In the genomic region with DNA sequence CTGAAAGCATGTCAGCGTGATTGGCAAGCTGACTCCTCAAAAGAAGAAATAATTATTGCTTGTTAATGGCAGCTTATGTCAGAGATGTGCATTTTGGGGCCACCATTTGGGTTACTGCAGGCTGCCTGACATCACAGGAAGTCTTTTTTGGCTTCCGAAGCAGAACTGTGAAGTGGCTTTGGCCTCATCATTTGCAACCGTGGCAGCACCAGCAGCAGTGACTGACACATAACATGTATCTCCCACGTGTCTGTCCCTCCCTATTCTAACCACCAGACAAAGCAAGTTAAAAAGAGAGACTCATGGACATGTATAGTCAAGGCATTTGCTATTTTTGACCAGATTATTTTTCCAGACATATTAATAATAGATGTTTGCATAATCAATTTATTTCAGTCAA, we compare ENCODE assay signal across 20 cellular contexts.
"Had no signal": no experiment of that assay in that cellular context is flagged by ENCODE, and none has a peak within 500 bp of the region (broad histone marks: within the 10 kb centered on the region; RNA-seq: fewer than 3 reads in every experiment).

No MANE protein-coding gene starts in this region.

- H3K4me3 ChIP-seq: left ventricle myocardium inferior, tibial artery had no signal

- H3K9me3 Mint-ChIP-seq: activated CD8-positive, alpha-beta T cell treated with anti-CD3 and anti-CD28 coated beads for 36 hours; dendritic cell treated with granulocyte-macrophage colony-stimulating factor and Interleukin-4, amounts not matched to agents 40 ng/mL and 50 ng/mL, for 4 days had no signal

- H3K36me3 Mint-ChIP-seq: activated naive CD4-positive, alpha-beta T cell treated with anti-CD3 and anti-CD28 coated beads, Interleukin-2, amount 50 U/mL, for 72 hours had no signal

- H3K9me3 ChIP-seq: left ventricle myocardium inferior, neutrophil, tibial artery had no signal

- DNase-seq: activated CD4-positive, alpha-beta T cell treated with anti-CD3 and anti-CD28 coated beads for 36 hours; activated CD8-positive, alpha-beta memory T cell treated with anti-CD3 and anti-CD28 coated beads, Interleukin-2, amount 50 U/mL, for 4 hours; activated CD8-positive, alpha-beta T cell treated with anti-CD3 and anti-CD28 coated beads for 36 hours; activated gamma-delta T cell; activated T-cell treated with anti-CD3 and anti-CD28 coated beads, Interleukin-2, amount 50 U/mL, for 48 hours; amygdala; brain microvascular endothelial cell; cerebellar nuclear complex; effector memory CD4-positive, alpha-beta T cell; glutamatergic neuron; hypothalamus; left ventricle myocardium inferior; stimulated activated CD4-positive, alpha-beta T cell treated with anti-CD3 and anti-CD28 coated beads, Interleukin-4, amount 100 ng/mL, for 1 hour; stimulated activated naive CD4-positive, alpha-beta T cell; T-helper 17 cell; tibial artery had no signal

- H3K27me3 ChIP-seq: brain microvascular endothelial cell, foreskin keratinocyte, neutrophil, tibial artery had no signal

- H3K36me3 ChIP-seq: brain microvascular endothelial cell, left ventricle myocardium inferior, neutrophil, tibial artery had no signal

- H3K4me1 ChIP-seq: foreskin keratinocyte, left ventricle myocardium inferior, tibial artery had no signal

- H3K4me3 Mint-ChIP-seq: activated CD4-positive, alpha-beta T cell treated with anti-CD3 and anti-CD28 coated beads for 36 hours; activated CD8-positive, alpha-beta T cell treated with anti-CD3 and anti-CD28 coated beads for 36 hours; dendritic cell treated with granulocyte-macrophage colony-stimulating factor and Interleukin-4, amounts not matched to agents 40 ng/mL and 50 ng/mL, for 4 days; T-helper 17 cell had no signal

- H3K27me3 Mint-ChIP-seq: dendritic cell treated with granulocyte-macrophage colony-stimulating factor and Interleukin-4, amounts not matched to agents 40 ng/mL and 50 ng/mL, for 4 days had no signal

- H3K27ac ChIP-seq: brain microvascular endothelial cell, foreskin keratinocyte, left ventricle myocardium inferior, neutrophil, tibial artery had no signal

- H3K27ac Mint-ChIP-seq: activated CD4-positive, alpha-beta T cell treated with anti-CD3 and anti-CD28 coated beads for 36 hours; activated CD8-positive, alpha-beta T cell treated with anti-CD3 and anti-CD28 coated beads for 36 hours; activated naive CD4-positive, alpha-beta T cell treated with anti-CD3 and anti-CD28 coated beads, Interleukin-2, amount 50 U/mL, for 72 hours; dendritic cell treated with granulocyte-macrophage colony-stimulating factor and Interleukin-4, amounts not matched to agents 40 ng/mL and 50 ng/mL, for 4 days; T-helper 17 cell had no signal

- H3K4me1 Mint-ChIP-seq: activated CD4-positive, alpha-beta T cell treated with anti-CD3 and anti-CD28 coated beads for 36 hours; T-helper 17 cell had no signal

- ATAC-seq: activated CD4-positive, alpha-beta T cell treated with anti-CD3 and anti-CD28 coated beads for 36 hours; activated CD8-positive, alpha-beta T cell treated with anti-CD3 and anti-CD28 coated beads for 36 hours; activated naive CD4-positive, alpha-beta T cell treated with anti-CD3 and anti-CD28 coated beads, Interleukin-2, amount 50 U/mL, for 72 hours; foreskin keratinocyte; T-helper 17 cell had no signal
